Comparison of ENCODE assay signal across 18 cellular contexts in genomic region chr21:30984897-30985296, GRCh38. TPM values are rescaled to one million over a fixed set of nuclear protein-coding genes. Genes with fewer than 3 reads are reported as not detected.
"Had no signal": no experiment of that assay in that cellular context is flagged by ENCODE, and none has a peak within 500 bp of the region (broad histone marks: within the 10 kb centered on the region; RNA-seq: fewer than 3 reads in every experiment).

No MANE protein-coding gene starts in this region.

- DNase-seq: activated T-cell treated with anti-CD3 and anti-CD28 coated beads, Interleukin-2, amount 50 U/mL, for 1 hour; amniotic stem cell; caudate nucleus; colonic mucosa; foreskin melanocyte; left ventricle myocardium superior; naive thymus-derived CD8-positive, alpha-beta T cell; retina had no signal

- H3K4me3 ChIP-seq: colonic mucosa, thoracic aorta had no signal

- H3K27me3 ChIP-seq: colonic mucosa, neutrophil had no signal

- H3K4me1 Mint-ChIP-seq: memory B cell; stimulated activated effector memory CD8-positive, alpha-beta T cell treated with anti-CD3 and anti-CD28 coated beads, Interleukin-12 subunit alpha, Interleukin-12 subunit beta, amount 100 ng/mL, for 72 hours had no signal

- H3K9me3 Mint-ChIP-seq: activated naive CD4-positive, alpha-beta T cell treated with anti-CD3 and anti-CD28 coated beads, Interleukin-2, amount 50 U/mL, for 24 hours; memory B cell; naive thymus-derived CD8-positive, alpha-beta T cell; stimulated activated effector memory CD8-positive, alpha-beta T cell treated with anti-CD3 and anti-CD28 coated beads, Interleukin-12 subunit alpha, Interleukin-12 subunit beta, amount 100 ng/mL, for 72 hours had no signal

- H3K36me3 Mint-ChIP-seq: activated naive CD4-positive, alpha-beta T cell treated with anti-CD3 and anti-CD28 coated beads, Interleukin-2, amount 50 U/mL, for 24 hours; memory B cell; naive thymus-derived CD8-positive, alpha-beta T cell; stimulated activated effector memory CD8-positive, alpha-beta T cell treated with anti-CD3 and anti-CD28 coated beads, Interleukin-12 subunit alpha, Interleukin-12 subunit beta, amount 100 ng/mL, for 72 hours had no signal

- H3K27ac ChIP-seq: colonic mucosa, neutrophil, thoracic aorta had no signal

- H3K9me3 ChIP-seq: colonic mucosa, neutrophil, thoracic aorta had no signal

- H3K4me1 ChIP-seq: colonic mucosa had no signal

- H3K36me3 ChIP-seq: colonic mucosa, neutrophil, thoracic aorta had no signal

- H3K27ac Mint-ChIP-seq: activated naive CD4-positive, alpha-beta T cell treated with anti-CD3 and anti-CD28 coated beads, Interleukin-2, amount 50 U/mL, for 24 hours; memory B cell; stimulated activated effector memory CD8-positive, alpha-beta T cell treated with anti-CD3 and anti-CD28 coated beads, Interleukin-12 subunit alpha, Interleukin-12 subunit beta, amount 100 ng/mL, for 72 hours had no signal

- ATAC-seq: activated CD4-positive, CD25-positive, alpha-beta regulatory T cell treated with anti-CD3 and anti-CD28 coated beads, Interleukin-2, amount 50 U/mL, for 24 hours; left ventricle myocardium superior; naive thymus-derived CD8-positive, alpha-beta T cell; stimulated activated effector memory CD8-positive, alpha-beta T cell treated with anti-CD3 and anti-CD28 coated beads, Interleukin-12 subunit alpha, Interleukin-12 subunit beta, amount 100 ng/mL, for 72 hours had no signal

- H3K27me3 Mint-ChIP-seq: activated naive CD4-positive, alpha-beta T cell treated with anti-CD3 and anti-CD28 coated beads, Interleukin-2, amount 50 U/mL, for 24 hours; memory B cell had no signal

- H3K4me3 Mint-ChIP-seq: activated naive CD4-positive, alpha-beta T cell treated with anti-CD3 and anti-CD28 coated beads, Interleukin-2, amount 50 U/mL, for 24 hours; memory B cell; naive thymus-derived CD8-positive, alpha-beta T cell; stimulated activated effector memory CD8-positive, alpha-beta T cell treated with anti-CD3 and anti-CD28 coated beads, Interleukin-12 subunit alpha, Interleukin-12 subunit beta, amount 100 ng/mL, for 72 hours had no signal

RNA-seq across cellular contexts. Expression of gene KRTAP19-8, which starts 53.4 kb away (rescaled TPM):
- total RNA-seq: colonic mucosa; fibroblast of lung; kidney epithelial cell; left ventricle myocardium superior; mucosa of gallbladder; naive thymus-derived CD8-positive, alpha-beta T cell; thoracic aorta; ureter had no signal
